1 cellular context compared by ENCODE assay signal in genomic region chr5:32541241-32541640, GRCh38.
TF ChIP-seq lines count a peak whose summit lies in the region.

No MANE protein-coding gene starts in this region.

TF ChIP-seq in IMR-90, 13 proteins besides CTCF, POLR2A, EP300 and RAD21:
- TF ChIP-seq RCOR1 (IDR thresholded peaks at IDR 0.05; ENCODE audit: insufficient replicate concordance, low read length) (no peak), ELK1 (IDR thresholded peaks at IDR 0.05; ENCODE audit: borderline replicate concordance, low read depth, low read length) (no peak)
